In the genomic region with DNA sequence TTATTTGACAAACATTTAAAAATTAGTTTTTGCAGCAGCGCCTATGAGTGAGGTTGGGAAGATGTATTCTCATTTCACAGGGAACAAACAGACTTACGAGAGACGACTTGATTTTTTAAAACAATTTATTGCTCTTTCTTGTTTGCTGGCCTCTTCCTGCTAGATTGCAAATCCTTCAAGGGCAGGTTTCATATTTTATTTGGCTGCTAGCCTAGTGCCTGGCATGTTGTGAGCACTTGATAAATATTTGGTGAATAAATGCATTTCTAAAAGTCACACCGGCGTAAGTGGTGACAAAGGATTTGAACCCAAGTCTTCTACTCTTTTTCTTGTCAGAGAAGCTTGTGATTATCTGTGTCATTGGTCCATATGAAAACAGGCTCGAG, we compare ENCODE assay signal across 9 cellular contexts. TPM values are rescaled to one million over a fixed set of nuclear protein-coding genes. Genes with fewer than 3 reads are reported as not detected.
DNase-seq lines count a peak whose midpoint lies in the region; ATAC-seq and TF ChIP-seq lines count a peak whose summit lies in the region.
"Had no signal": no experiment of that assay in that cellular context is flagged by ENCODE, and none has a peak within 500 bp of the region (broad histone marks: within the 10 kb centered on the region; RNA-seq: fewer than 3 reads in every experiment).

No MANE protein-coding gene starts in this region.

- H2AK5ac ChIP-seq in mesendoderm (ENCODE audit: low read length), result no peak overlapping the region

- TF ChIP-seq CTCF in brain (conservative IDR thresholded peaks at IDR 0.05), result no peak
- TF ChIP-seq CTCF in type B pancreatic cell (conservative IDR thresholded peaks at IDR 0.05), result no peak

- no peak overlapping the region for H3K4me2 ChIP-seq in mesendoderm (ENCODE audit: low read length)

- no peak overlapping the region for H3K56ac ChIP-seq in mesendoderm (ENCODE audit: low read length)

- H2BK5ac ChIP-seq in mesendoderm (ENCODE audit: low read length), result no peak overlapping the region

- no peak overlapping the region for H4K5ac ChIP-seq in mesendoderm (ENCODE audit: low read length)

- H3K4me1 Mint-ChIP-seq in activated naive CD4-positive, alpha-beta T cell treated with anti-CD3 and anti-CD28 coated beads for 36 hours (ENCODE audit: low read depth), result peaks cover 42% of the 10 kb centered on the region
- H3K4me1 Mint-ChIP-seq in brain (peaks cover 10% of the 10 kb centered on the region), type B pancreatic cell (ENCODE audit: unreplicated experiment) (peaks cover 14% of the 10 kb centered on the region)

- ATAC-seq in HG03571 (IDR thresholded peaks at IDR 0.05; ENCODE audit: unreplicated experiment) (no peak), HG02588 (IDR thresholded peaks at IDR 0.05; ENCODE audit: unreplicated experiment) (no peak)

- H3K4me3 ChIP-seq in mesendoderm (ENCODE audit: low read length), result no peak overlapping the region

- peak overlapping the region; percentile 99 for H3K9ac ChIP-seq in mesendoderm (ENCODE audit: low read length)

- DNase-seq in activated naive CD4-positive, alpha-beta T cell treated with anti-CD3 and anti-CD28 coated beads for 36 hours, result no peak
- no peak for DNase-seq in activated naive CD4-positive, alpha-beta T cell (lab: John Stamatoyannopoulos, UW)
- DNase-seq in mesendoderm (no peak), type B pancreatic cell (ENCODE audit: extremely low spot score, unreplicated experiment) (no peak), DMS 273 (lab: John Stamatoyannopoulos, UW; ENCODE audit: unreplicated experiment) (no peak)
- DNase-seq: NCI-H1092 treated with DMSO at 0.1 percent for 48 hours had no signal

- peak overlapping the region; percentile 97 for H3K4me3 Mint-ChIP-seq in activated naive CD4-positive, alpha-beta T cell treated with anti-CD3 and anti-CD28 coated beads for 36 hours
- H3K4me3 Mint-ChIP-seq in brain, result peak overlapping the region; percentile 87 to 96 (median 93)
- H3K4me3 Mint-ChIP-seq in type B pancreatic cell, result peak overlapping the region; percentile 87

- H4K8ac ChIP-seq in mesendoderm (ENCODE audit: low read depth, low read length), result no peak overlapping the region

- peaks cover 6% of the 10 kb centered on the region for H3K36me3 Mint-ChIP-seq in activated naive CD4-positive, alpha-beta T cell treated with anti-CD3 and anti-CD28 coated beads for 36 hours (ENCODE audit: low read depth)
- H3K36me3 Mint-ChIP-seq in brain, result no peaks in the 10 kb centered on the region
- peaks cover 13% of the 10 kb centered on the region for H3K36me3 Mint-ChIP-seq in type B pancreatic cell

- H3K27me3 ChIP-seq in mesendoderm (ENCODE audit: insufficient read depth, low read length, poor library complexity), result no peaks in the 10 kb centered on the region

- H3K4me1 ChIP-seq in mesendoderm (ENCODE audit: control insufficient read depth, low read depth, low read length), result peaks cover 2% of the 10 kb centered on the region

- no peak overlapping the region for H3K18ac ChIP-seq in mesendoderm (ENCODE audit: low read length)

- H3K27me3 Mint-ChIP-seq in activated naive CD4-positive, alpha-beta T cell treated with anti-CD3 and anti-CD28 coated beads for 36 hours (ENCODE audit: low read depth), result no peaks in the 10 kb centered on the region
- H3K27me3 Mint-ChIP-seq in brain (peaks cover 5% of the 10 kb centered on the region), type B pancreatic cell (no peaks in the 10 kb centered on the region)

- CTCF ChIA-PET in activated naive CD4-positive, alpha-beta T cell treated with anti-CD3 and anti-CD28 coated beads for 36 hours (lab: Charles Lee), result interaction anchor here (1.0 to 1.5 kb wide), 3 partner anchors 9 to 367 kb away, joined by 3 to 10 read pairs (median 4); a partner anchor contains a TSS

- intact Hi-C loops in activated naive CD4-positive, alpha-beta T cell treated with anti-CD3 and anti-CD28 coated beads for 36 hours (cut with micrococcal nuclease), result loop anchor here (2.0 kb wide), 1 partner anchor 55 kb away; no protein-coding TSS in a partner anchor

- H3K4ac ChIP-seq in mesendoderm (ENCODE audit: low read depth, low read length), result no peak overlapping the region

- H3K36me3 ChIP-seq in mesendoderm (ENCODE audit: control insufficient read depth, insufficient read depth, low read length), result no peaks in the 10 kb centered on the region

- H3K27ac Mint-ChIP-seq in activated naive CD4-positive, alpha-beta T cell treated with anti-CD3 and anti-CD28 coated beads for 36 hours, result peak overlapping the region; percentile 91
- H3K27ac Mint-ChIP-seq in brain (peak overlapping the region in 4 of 5 experiments; percentile 43 to 96 (median 87)), type B pancreatic cell (peak overlapping the region; percentile 88)

- no peak overlapping the region for H2BK120ac ChIP-seq in mesendoderm (ENCODE audit: low read depth, low read length)

- H3K27ac ChIP-seq in mesendoderm (ENCODE audit: low read depth, low read length), result no peak overlapping the region

- no peak overlapping the region for H2BK15ac ChIP-seq in mesendoderm (replicated peaks; ENCODE audit: low read depth)

- H3K9me3 Mint-ChIP-seq in activated naive CD4-positive, alpha-beta T cell treated with anti-CD3 and anti-CD28 coated beads for 36 hours, result no peaks in the 10 kb centered on the region
- H3K9me3 Mint-ChIP-seq in brain, result no peaks in the 10 kb centered on the region
- H3K9me3 Mint-ChIP-seq in type B pancreatic cell, result no peaks in the 10 kb centered on the region

- WGBS in mesendoderm (ENCODE audit: extremely low coverage, insufficient coverage, low lambda C conversion rate), result no CpG with 5 or more reads among the region's 6 CpGs

- H3K23ac ChIP-seq in mesendoderm (ENCODE audit: low read length), result no peak overlapping the region

- H3K79me2 ChIP-seq in mesendoderm (ENCODE audit: control insufficient read depth, insufficient read depth, low read length), result peaks cover 12% of the 10 kb centered on the region

- H3K79me1 ChIP-seq in mesendoderm (ENCODE audit: low read length), result peaks cover 12% of the 10 kb centered on the region

RNA-seq across cellular contexts. Expression of a gene that starts 1.4 kb away (rescaled TPM):
- total RNA-seq in activated naive CD4-positive, alpha-beta T cell treated with anti-CD3 and anti-CD28 coated beads for 36 hours, result 10 to 100 TPM; 27.7 to 32.3 TPM
- 42.5 TPM for polyA plus RNA-seq in brain (ENCODE audit: insufficient read depth, low read depth, low replicate concordance)
- polyA plus RNA-seq in mesendoderm (2013, experiment 1 of 2), result 21.3 TPM
- polyA plus RNA-seq in mesendoderm (2013, experiment 2 of 2), result 21.9 TPM
- 37.2 and 38.8 TPM in 2 replicates for total RNA-seq in type B pancreatic cell (ENCODE audit: low replicate concordance)

RNA-seq across cellular contexts. Expression of a gene that starts 8.8 kb away (rescaled TPM):
- 100 to 1,000 TPM; 110 to 114 TPM for total RNA-seq in activated naive CD4-positive, alpha-beta T cell treated with anti-CD3 and anti-CD28 coated beads for 36 hours
- polyA plus RNA-seq in brain (ENCODE audit: insufficient read depth, low read depth, low replicate concordance), result 41.4 TPM
- polyA plus RNA-seq in mesendoderm (2013, experiment 1 of 2), result 89.9 TPM
- 90.7 TPM for polyA plus RNA-seq in mesendoderm (2013, experiment 2 of 2)
- total RNA-seq in type B pancreatic cell (ENCODE audit: low replicate concordance), result 52.3 and 60.3 TPM in 2 replicates

RNA-seq across cellular contexts. Expression of a gene that starts 37.2 kb away (rescaled TPM):
- 10 to 100 TPM; 11.6 to 11.9 TPM for total RNA-seq in activated naive CD4-positive, alpha-beta T cell treated with anti-CD3 and anti-CD28 coated beads for 36 hours
- 76.1 TPM for polyA plus RNA-seq in brain (ENCODE audit: insufficient read depth, low read depth, low replicate concordance)
- polyA plus RNA-seq in mesendoderm (2013, experiment 1 of 2), result 95.1 TPM
- polyA plus RNA-seq in mesendoderm (2013, experiment 2 of 2), result 96.0 TPM
- 112 and 159 TPM in 2 replicates for total RNA-seq in type B pancreatic cell (ENCODE audit: low replicate concordance)
